ENCODE assay signal across 8 cellular contexts in the genomic region with DNA sequence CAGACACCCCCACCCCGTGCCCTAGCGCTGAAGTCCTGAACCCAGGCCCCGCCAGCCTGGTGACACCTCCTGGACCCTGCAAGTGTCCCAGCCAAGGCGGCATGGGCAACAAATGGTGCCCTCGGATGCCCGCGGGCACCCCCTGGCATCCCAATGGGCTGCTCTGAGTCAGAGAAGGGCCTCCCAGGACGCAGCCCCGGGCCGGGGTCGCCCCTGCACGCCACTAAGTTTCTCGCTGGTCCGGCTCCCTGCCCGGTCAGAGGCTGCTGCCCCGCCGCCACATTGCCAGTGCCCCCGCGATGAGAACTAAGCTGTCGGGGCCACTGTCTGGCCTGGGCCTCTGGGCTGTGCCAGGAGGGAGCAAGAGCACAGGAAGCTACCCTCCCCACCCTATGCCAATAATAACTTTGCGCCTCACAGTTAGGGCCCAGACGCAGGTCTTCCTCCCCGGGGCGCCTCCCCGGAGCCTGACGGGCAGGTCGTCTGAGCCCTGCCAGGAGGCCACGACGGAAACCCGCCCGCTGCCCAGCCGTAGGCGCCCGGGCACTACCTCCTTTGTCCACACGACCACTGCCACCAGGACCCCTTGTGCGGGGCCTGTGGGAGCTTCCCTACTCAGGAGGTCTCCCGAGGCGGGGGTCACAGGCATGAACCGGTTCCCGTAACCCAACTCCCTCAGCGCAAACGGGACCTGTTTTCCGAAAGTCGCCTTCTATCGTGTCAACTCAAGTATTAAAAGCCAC. TPM values are rescaled to one million over a fixed set of nuclear protein-coding genes. Genes with fewer than 3 reads are reported as not detected.
DNase-seq lines count a peak whose midpoint lies in the region; ATAC-seq and TF ChIP-seq lines count a peak whose summit lies in the region.

No MANE protein-coding gene starts in this region.

- no peaks in the 10 kb centered on the region for H3K9me3 ChIP-seq in DND-41 (ENCODE audit: insufficient read depth, low read length, severe bottlenecking)
- H3K9me3 ChIP-seq in ascending aorta, result no peaks in the 10 kb centered on the region
- no peaks in the 10 kb centered on the region for H3K9me3 ChIP-seq in stomach smooth muscle (ENCODE audit: control insufficient read depth in 2 of 2, low read length in 2 of 2)

- peak overlapping the region; percentile 83 for H3K4me2 ChIP-seq in DND-41 (ENCODE audit: insufficient read depth, low read length)

- TF ChIP-seq CTCF in DND-41 (IDR thresholded peaks at IDR 0.05; ENCODE audit: borderline replicate concordance, extremely low read depth, low read length, poor library complexity, severe bottlenecking), result no peak
- TF ChIP-seq CTCF in ascending aorta (IDR thresholded peaks at IDR 0.05), result peak in 2 of 3 experiments; percentile 9 to 19

- intact Hi-C loops in ascending aorta (cut with DNase I), result loop anchor here (5.0 kb wide), 2 partner anchors 208 to 403 kb away; a partner anchor contains a TSS

- H3K4me3 ChIP-seq in DND-41 (ENCODE audit: low read depth in 1 of 2, low read length in 2 of 2) (peak overlapping the region; percentile 34 to 63; a peak in 3 of 4 replicates), ascending aorta (peak overlapping the region; percentile 75 to 84), stomach smooth muscle (ENCODE audit: low read length in 2 of 2) (peak overlapping the region; percentile 71)

- peaks cover 62% of the 10 kb centered on the region for H4K20me1 ChIP-seq in DND-41 (ENCODE audit: insufficient read depth, low read length)

- H3K9ac ChIP-seq in DND-41 (ENCODE audit: low read depth, low read length), result peak overlapping the region; percentile 61
- peak overlapping the region in 1 of 2 donors; percentile 28 for H3K9ac ChIP-seq in stomach smooth muscle (ENCODE audit: low read length in 2 of 2)

- H2AFZ ChIP-seq in DND-41 (ENCODE audit: low read depth, low read length), result no peak overlapping the region

- H3K36me3 ChIP-seq in DND-41 (ENCODE audit: insufficient read depth, low read length), result no peaks in the 10 kb centered on the region
- H3K36me3 ChIP-seq in ascending aorta, result no peaks in the 10 kb centered on the region
- H3K36me3 ChIP-seq in stomach smooth muscle (ENCODE audit: control insufficient read depth in 2 of 2, insufficient read depth in 2 of 2, low read length in 2 of 2), result no peaks in the 10 kb centered on the region

- DNase-seq in DND-41 (peak; percentile 48), NAMALWA (ENCODE audit: low spot score) (peak; percentile 55), ascending aorta (ENCODE audit: low spot score in 2 of 2) (no peak), left lobe of liver (ENCODE audit: low spot score) (peak; percentile 60), NCI-H1694 treated with DMSO at 0.1 percent for 48 hours (lab: John Stamatoyannopoulos, UW) (no peak)

- H3K27me3 ChIP-seq in DND-41 (ENCODE audit: insufficient read depth, low read length, poor library complexity) (peaks cover 32% of the 10 kb centered on the region), ascending aorta (no peaks in the 10 kb centered on the region), stomach smooth muscle (ENCODE audit: control insufficient read depth in 1 of 2, insufficient read depth in 2 of 2, low read length in 2 of 2) (peaks cover 26 to 52% of the 10 kb centered on the region in 2 donors)

- ATAC-seq in DND-41 (ENCODE audit: insufficient read depth, low read depth) (no peak), left lobe of liver (peak; percentile 10), HG02610 (IDR thresholded peaks at IDR 0.05; ENCODE audit: unreplicated experiment) (no peak), GM18502 (IDR thresholded peaks at IDR 0.05; ENCODE audit: poor library complexity, unreplicated experiment) (no peak)

- peaks cover 41% of the 10 kb centered on the region for H3K4me1 ChIP-seq in DND-41 (ENCODE audit: insufficient read depth, low read length)
- peaks cover 7 to 24% of the 10 kb centered on the region in 2 donors for H3K4me1 ChIP-seq in ascending aorta
- peaks cover 34% of the 10 kb centered on the region for H3K4me1 ChIP-seq in stomach smooth muscle (ENCODE audit: control insufficient read depth, insufficient read depth, low read length)

- peak overlapping the region; percentile 34; the same call in 1 of the 2 replicates for H3K27ac ChIP-seq in DND-41 (ENCODE audit: low read length)
- peak overlapping the region in 1 of 2 donors; percentile 42 for H3K27ac ChIP-seq in ascending aorta
- H3K27ac ChIP-seq in stomach smooth muscle (ENCODE audit: low read length), result no peak overlapping the region

- H3K79me2 ChIP-seq in DND-41 (ENCODE audit: insufficient read depth, low read length), result no peaks in the 10 kb centered on the region

RNA-seq across cellular contexts. Expression of a gene that starts 1.4 kb away (rescaled TPM):
- 5.5 TPM for total RNA-seq in ascending aorta
- total RNA-seq in left lobe of liver, result 14.6 TPM

Comparison
In these comparisons a context has a peak if more than half of its experiments do, and no peak if none do; other contexts are left out.
1. DNase-seq: peak in DND-41 (single experiment), NAMALWA (single experiment) and left lobe of liver (single experiment); none in ascending aorta (0 of 2) and NCI-H1694 treated with DMSO at 0.1 percent for 48 hours (single experiment).
2. Peak in every context shown above with its lines, with median percentiles within 50 percentile points of each other: H3K4me3 ChIP-seq.